1 cellular context compared by ENCODE assay signal in genomic region chr4:139189417-139189749, GRCh38.
TF ChIP-seq lines count a peak whose summit lies in the region.

No MANE protein-coding gene starts in this region.

TF ChIP-seq in K562, 482 proteins besides CTCF, POLR2A, EP300 and RAD21 (continued from another document):
- peak; percentile 15; the same call in 1 of the 2 replicates for TF ChIP-seq CC2D1A (IDR thresholded peaks at IDR 0.05)
- TF ChIP-seq SMARCB1 (IDR thresholded peaks at IDR 0.05; ENCODE audit: insufficient read length, low read depth) = no peak
- TF ChIP-seq, protein P1, sequence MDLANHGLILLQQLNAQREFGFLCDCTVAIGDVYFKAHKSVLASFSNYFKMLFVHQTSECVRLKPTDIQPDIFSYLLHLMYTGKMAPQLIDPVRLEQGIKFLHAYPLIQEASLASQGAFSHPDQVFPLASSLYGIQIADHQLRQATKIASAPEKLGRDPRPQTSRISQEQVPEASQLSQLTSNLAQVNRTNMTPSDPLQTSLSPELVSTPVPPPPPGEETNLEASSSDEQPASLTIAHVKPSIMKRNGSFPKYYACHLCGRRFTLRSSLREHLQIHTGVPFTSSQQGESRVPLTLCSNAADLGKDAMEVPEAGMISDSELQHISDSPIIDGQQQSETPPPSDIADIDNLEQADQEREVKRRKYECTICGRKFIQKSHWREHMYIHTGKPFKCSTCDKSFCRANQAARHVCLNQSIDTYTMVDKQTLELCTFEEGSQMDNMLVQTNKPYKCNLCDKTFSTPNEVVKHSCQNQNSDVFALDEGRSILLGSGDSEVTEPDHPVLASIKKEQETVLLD (IDR thresholded peaks at IDR 0.05) = no peak
- TF ChIP-seq SMARCE1 (IDR thresholded peaks at IDR 0.05) = peak; percentile 54; the same call in 1 of the 2 replicates
- 0 out of 2 replicates have a peak, but pooled peaks have one; percentile 46 for TF ChIP-seq HLTF (IDR thresholded peaks at IDR 0.05)
- TF ChIP-seq, protein P2, sequence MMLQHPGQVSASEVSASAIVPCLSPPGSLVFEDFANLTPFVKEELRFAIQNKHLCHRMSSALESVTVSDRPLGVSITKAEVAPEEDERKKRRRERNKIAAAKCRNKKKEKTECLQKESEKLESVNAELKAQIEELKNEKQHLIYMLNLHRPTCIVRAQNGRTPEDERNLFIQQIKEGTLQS (IDR thresholded peaks at IDR 0.05) = peak; percentile 67
- TF ChIP-seq, protein P2 (CRISPR knock-in tag; conservative IDR thresholded peaks at IDR 0.05) = no peak
- no peak for TF ChIP-seq AFF1 (IDR thresholded peaks at IDR 0.05; ENCODE audit: low read depth in 1 of 2, partially characterized antibody in 2 of 2)
- no peak for TF ChIP-seq CREB3L1 (IDR thresholded peaks at IDR 0.05; ENCODE audit: borderline replicate concordance, low read depth)
- TF ChIP-seq EHMT2 (IDR thresholded peaks at IDR 0.05) = no peak
- 0 out of 2 replicates have a peak, but pooled peaks have one; percentile 55 for TF ChIP-seq TRIM28 (IDR thresholded peaks at IDR 0.05)
- no peak for TF ChIP-seq CAMTA2 (CRISPR knock-in tag; conservative IDR thresholded peaks at IDR 0.05)
- TF ChIP-seq STAT5B (CRISPR knock-in tag; IDR thresholded peaks at IDR 0.05) = no peak
- TF ChIP-seq CBX5 (IDR thresholded peaks at IDR 0.05; ENCODE audit: borderline replicate concordance, low read depth) = no peak
- TF ChIP-seq SUPT5H (IDR thresholded peaks at IDR 0.05) = no peak
- no peak for TF ChIP-seq POLR3G (IDR thresholded peaks at IDR 0.05; ENCODE audit: extremely low read depth, insufficient read length, insufficient replicate concordance)
- TF ChIP-seq, protein P3, sequence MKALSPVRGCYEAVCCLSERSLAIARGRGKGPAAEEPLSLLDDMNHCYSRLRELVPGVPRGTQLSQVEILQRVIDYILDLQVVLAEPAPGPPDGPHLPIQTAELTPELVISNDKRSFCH (CRISPR knock-in tag; IDR thresholded peaks at IDR 0.05) = no peak
- TF ChIP-seq, protein P3 (tag; IDR thresholded peaks at IDR 0.05) = 0 out of 2 replicates have a peak, but pooled peaks have one; percentile 32
- TF ChIP-seq ARID1B (IDR thresholded peaks at IDR 0.05) = 0 out of 2 replicates have a peak, but pooled peaks have one; percentile 2
TF ChIP-seq in K562: peak in this region for 14.
